Comparison of ENCODE assay signal across 1 cellular context in genomic region chr20:16292227-16292626, GRCh38.
TF ChIP-seq lines count a peak whose summit lies in the region.

No MANE protein-coding gene starts in this region.

TF ChIP-seq in IMR-90, 13 proteins besides CTCF, POLR2A, EP300 and RAD21:
- TF ChIP-seq RCOR1 (IDR thresholded peaks at IDR 0.05; ENCODE audit: insufficient replicate concordance, low read length): no peak
- no peak for TF ChIP-seq FOS (IDR thresholded peaks at IDR 0.05; ENCODE audit: low read depth, low read length)
- no peak for TF ChIP-seq MAFK (IDR thresholded peaks at IDR 0.05; ENCODE audit: low read depth, low read length)
- peak; percentile 49; the same call in 1 of the 2 replicates for TF ChIP-seq CEBPB (IDR thresholded peaks at IDR 0.05; ENCODE audit: low read depth, low read length)
- no peak for TF ChIP-seq MXI1 (IDR thresholded peaks at IDR 0.05; ENCODE audit: borderline replicate concordance, low read depth, low read length)
